16 cellular contexts compared by ENCODE assay signal in the genomic region with DNA sequence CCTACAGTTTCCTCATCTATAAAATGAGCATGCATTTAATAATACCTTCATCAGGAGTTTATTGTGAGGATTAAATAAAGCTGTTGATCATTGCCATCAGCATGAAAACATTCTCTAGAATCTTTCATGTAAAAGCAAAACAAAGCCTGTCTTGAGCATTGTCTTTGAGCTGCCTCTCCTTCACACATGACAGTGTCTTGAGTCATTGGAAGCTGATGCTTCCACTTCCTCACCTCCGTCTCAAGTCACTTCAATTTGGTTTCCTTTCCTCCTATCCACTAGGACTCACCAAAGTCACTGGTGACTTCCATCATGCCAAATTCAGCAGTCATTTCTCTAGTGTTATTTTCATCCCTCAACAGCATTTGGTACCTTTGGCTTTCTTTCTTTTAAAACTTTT. TPM values are rescaled to one million over a fixed set of nuclear protein-coding genes. Genes with fewer than 3 reads are reported as not detected.
"Had no signal": no experiment of that assay in that cellular context is flagged by ENCODE, and none has a peak within 500 bp of the region (broad histone marks: within the 10 kb centered on the region; RNA-seq: fewer than 3 reads in every experiment).

No MANE protein-coding gene starts in this region.

- H3K4me1 ChIP-seq: prostate gland, right lobe of liver, upper lobe of left lung had no signal

- H3K4me3 ChIP-seq: dorsolateral prefrontal cortex, prostate gland, right lobe of liver, upper lobe of left lung had no signal

- DNase-seq: activated CD4-positive, alpha-beta T cell treated with anti-CD3 and anti-CD28 coated beads, Interleukin-2, amount 50 U/mL, for 4 hours; activated naive CD4-positive, alpha-beta T cell treated with anti-CD3 and anti-CD28 coated beads, Interleukin-2, amount 10 ng/mL, durations not matched to agents 7 days and 5 days; activated T-cell treated with anti-CD3 and anti-CD28 coated beads, Interleukin-2, amount 50 U/mL, for 1 hour; dorsolateral prefrontal cortex; hippocampal formation; left ventricle myocardium superior; mesenchymal stem cell; right lobe of liver; upper lobe of left lung had no signal

- ATAC-seq: left ventricle myocardium superior, right lobe of liver had no signal

- H3K27ac ChIP-seq: dorsolateral prefrontal cortex, prostate gland, right lobe of liver, upper lobe of left lung had no signal

- H3K27me3 ChIP-seq: dorsolateral prefrontal cortex, right lobe of liver, upper lobe of left lung had no signal

- H3K9me3 ChIP-seq: prostate gland, right lobe of liver, upper lobe of left lung had no signal

- H3K36me3 ChIP-seq: prostate gland, right lobe of liver, upper lobe of left lung had no signal

RNA-seq across cellular contexts. Expression of gene MYBPC1, which starts 31.6 kb away (rescaled TPM):
- total RNA-seq: activated T-helper 2 cell treated with anti-CD3 and anti-CD28 coated beads, Interferon-gamma antibody, Interleukin-2, Interleukin-4, amounts not matched to agents 10 μg/mL and 5 μg/mL and 100 μg/mL, durations not matched to agents 14 hours and 24 hours and 36 hours; endodermal cell; glomerular endothelial cell; kidney epithelial cell; omental fat pad had no signal
- polyA plus RNA-seq: neural cell had no signal
